21 cellular contexts compared by ENCODE assay signal in the genomic region with DNA sequence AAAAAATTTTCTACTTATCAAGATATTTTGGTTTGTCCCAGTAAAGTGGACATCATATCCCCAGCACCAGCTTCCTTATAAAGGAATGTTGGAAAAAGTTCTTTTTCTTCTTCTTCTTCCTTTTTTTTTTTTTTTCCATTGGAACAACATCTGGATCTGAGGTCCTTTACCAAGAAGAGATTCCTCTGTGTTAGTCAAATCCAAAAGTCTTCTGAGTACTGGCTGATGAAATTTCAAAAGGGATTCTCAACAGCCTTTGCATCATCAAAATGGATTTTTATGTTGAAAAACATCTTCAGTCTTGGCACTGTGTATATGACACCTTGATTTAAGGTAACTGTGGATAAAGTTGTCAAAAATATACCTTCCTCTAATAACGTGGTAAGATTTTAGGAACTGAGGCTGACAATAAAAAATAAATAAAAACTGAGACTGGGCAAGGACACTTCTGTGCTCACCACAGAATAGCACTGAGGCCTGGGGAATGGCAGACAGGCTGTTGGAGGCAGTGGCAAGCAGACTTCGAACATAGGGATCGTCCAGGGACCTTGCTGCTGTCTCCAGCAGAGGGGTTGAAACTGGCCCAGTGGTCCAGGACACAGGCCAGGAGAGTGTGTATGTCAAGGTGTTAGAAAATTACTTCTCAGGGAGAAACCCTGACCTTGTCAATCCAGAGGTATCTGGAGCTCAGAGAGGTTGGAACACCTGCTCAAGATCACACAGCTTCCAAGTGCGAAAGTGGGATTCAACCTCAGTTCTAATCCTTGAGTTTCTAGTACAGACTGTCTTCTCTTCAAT.
"Had no signal": no experiment of that assay in that cellular context is flagged by ENCODE, and none has a peak within 500 bp of the region (broad histone marks: within the 10 kb centered on the region; RNA-seq: fewer than 3 reads in every experiment).

No MANE protein-coding gene starts in this region.

- H3K4me3 ChIP-seq: body of pancreas, dorsolateral prefrontal cortex, testis, vagina had no signal

- H3K27me3 ChIP-seq: body of pancreas, dorsolateral prefrontal cortex, testis, vagina had no signal

- ATAC-seq: body of pancreas; effector memory CD8-positive, alpha-beta T cell; esophagus mucosa; left colon had no signal

- H3K36me3 Mint-ChIP-seq: activated CD4-positive, alpha-beta memory T cell treated with anti-CD3 and anti-CD28 coated beads for 36 hours; activated naive CD8-positive, alpha-beta T cell treated with anti-CD3 and anti-CD28 coated beads, Interleukin-2, amount 10 ng/mL, durations not matched to agents 7 days and 5 days; type B pancreatic cell had no signal

- H3K27ac Mint-ChIP-seq: activated CD4-positive, alpha-beta memory T cell treated with anti-CD3 and anti-CD28 coated beads for 36 hours; activated naive CD4-positive, alpha-beta T cell treated with anti-CD3 and anti-CD28 coated beads for 36 hours; activated naive CD8-positive, alpha-beta T cell treated with anti-CD3 and anti-CD28 coated beads, Interleukin-2, amount 10 ng/mL, durations not matched to agents 7 days and 5 days; effector memory CD8-positive, alpha-beta T cell; T-helper 1 cell treated with Interleukin-12 subunit alpha and Interleukin-12 subunit beta and Interleukin-4 antibody, amounts not matched to agents 30 μg/mL and 1 μg/mL, for 36 hours; type B pancreatic cell had no signal

- H3K4me3 Mint-ChIP-seq: activated CD4-positive, alpha-beta memory T cell treated with anti-CD3 and anti-CD28 coated beads for 36 hours; activated naive CD4-positive, alpha-beta T cell treated with anti-CD3 and anti-CD28 coated beads for 36 hours; activated naive CD8-positive, alpha-beta T cell treated with anti-CD3 and anti-CD28 coated beads, Interleukin-2, amount 10 ng/mL, durations not matched to agents 7 days and 5 days; effector memory CD8-positive, alpha-beta T cell; T-helper 1 cell treated with Interleukin-12 subunit alpha and Interleukin-12 subunit beta and Interleukin-4 antibody, amounts not matched to agents 30 μg/mL and 1 μg/mL, for 36 hours; type B pancreatic cell had no signal

- H3K4me1 Mint-ChIP-seq: activated naive CD8-positive, alpha-beta T cell treated with anti-CD3 and anti-CD28 coated beads, Interleukin-2, amount 10 ng/mL, durations not matched to agents 7 days and 5 days had no signal

- H3K9me3 ChIP-seq: body of pancreas, testis, vagina had no signal

- H3K4me1 ChIP-seq: body of pancreas, testis, vagina had no signal

- H3K36me3 ChIP-seq: vagina had no signal

- DNase-seq: activated CD4-positive, alpha-beta memory T cell treated with anti-CD3 and anti-CD28 coated beads for 36 hours; activated CD4-positive, alpha-beta T cell treated with anti-CD3 and anti-CD28 coated beads for 4 hours; activated CD4-positive, CD25-positive, alpha-beta regulatory T cell; activated naive CD4-positive, alpha-beta T cell treated with anti-CD3 and anti-CD28 coated beads for 36 hours; activated naive CD8-positive, alpha-beta T cell treated with anti-CD3 and anti-CD28 coated beads, Interleukin-2, amount 10 ng/mL, durations not matched to agents 7 days and 5 days; activated T-cell treated with anti-CD3 and anti-CD28 coated beads, Interleukin-2, amount 50 U/mL, for 48 hours; amygdala; body of pancreas; caudate nucleus; effector memory CD8-positive, alpha-beta T cell; mesenchymal stem cell; nucleus accumbens; stimulated activated CD4-positive, alpha-beta T cell treated with anti-CD3 and anti-CD28 coated beads, Interleukin-4, amount 100 ng/mL, for 1 hour; stimulated activated naive CD4-positive, alpha-beta T cell; testis had no signal

- H3K27ac ChIP-seq: body of pancreas, dorsolateral prefrontal cortex, vagina had no signal

- H3K27me3 Mint-ChIP-seq: activated CD4-positive, alpha-beta memory T cell treated with anti-CD3 and anti-CD28 coated beads for 36 hours had no signal
